ENCODE assay signal across 2 cellular contexts in genomic region chr1:45009296-45009865, GRCh38.
TF ChIP-seq lines count a peak whose summit lies in the region.

No MANE protein-coding gene starts in this region.

TF ChIP-seq in A549, 52 proteins besides CTCF, POLR2A, EP300 and RAD21 (continued from another document):
- TF ChIP-seq JUN (IDR thresholded peaks at IDR 0.05) (no peak), PHF8 (IDR thresholded peaks at IDR 0.05; ENCODE audit: borderline replicate concordance, low read depth) (no peak), E2F6 (IDR thresholded peaks at IDR 0.05; ENCODE audit: borderline replicate concordance, low read depth) (no peak), CBX8 (IDR thresholded peaks at IDR 0.05) (no peak), ELK1 (IDR thresholded peaks at IDR 0.05; ENCODE audit: low read depth, low read length) (no peak), RNF2 (IDR thresholded peaks at IDR 0.05; ENCODE audit: borderline replicate concordance, low read depth) (no peak)
- TF ChIP-seq, protein P1, sequence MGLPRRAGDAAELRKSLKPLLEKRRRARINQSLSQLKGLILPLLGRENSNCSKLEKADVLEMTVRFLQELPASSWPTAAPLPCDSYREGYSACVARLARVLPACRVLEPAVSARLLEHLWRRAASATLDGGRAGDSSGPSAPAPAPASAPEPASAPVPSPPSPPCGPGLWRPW (IDR thresholded peaks at IDR 0.05) = no peak

TF ChIP-seq in GM23338, 12 proteins besides CTCF, POLR2A, EP300 and RAD21:
- TF ChIP-seq, protein P2, sequence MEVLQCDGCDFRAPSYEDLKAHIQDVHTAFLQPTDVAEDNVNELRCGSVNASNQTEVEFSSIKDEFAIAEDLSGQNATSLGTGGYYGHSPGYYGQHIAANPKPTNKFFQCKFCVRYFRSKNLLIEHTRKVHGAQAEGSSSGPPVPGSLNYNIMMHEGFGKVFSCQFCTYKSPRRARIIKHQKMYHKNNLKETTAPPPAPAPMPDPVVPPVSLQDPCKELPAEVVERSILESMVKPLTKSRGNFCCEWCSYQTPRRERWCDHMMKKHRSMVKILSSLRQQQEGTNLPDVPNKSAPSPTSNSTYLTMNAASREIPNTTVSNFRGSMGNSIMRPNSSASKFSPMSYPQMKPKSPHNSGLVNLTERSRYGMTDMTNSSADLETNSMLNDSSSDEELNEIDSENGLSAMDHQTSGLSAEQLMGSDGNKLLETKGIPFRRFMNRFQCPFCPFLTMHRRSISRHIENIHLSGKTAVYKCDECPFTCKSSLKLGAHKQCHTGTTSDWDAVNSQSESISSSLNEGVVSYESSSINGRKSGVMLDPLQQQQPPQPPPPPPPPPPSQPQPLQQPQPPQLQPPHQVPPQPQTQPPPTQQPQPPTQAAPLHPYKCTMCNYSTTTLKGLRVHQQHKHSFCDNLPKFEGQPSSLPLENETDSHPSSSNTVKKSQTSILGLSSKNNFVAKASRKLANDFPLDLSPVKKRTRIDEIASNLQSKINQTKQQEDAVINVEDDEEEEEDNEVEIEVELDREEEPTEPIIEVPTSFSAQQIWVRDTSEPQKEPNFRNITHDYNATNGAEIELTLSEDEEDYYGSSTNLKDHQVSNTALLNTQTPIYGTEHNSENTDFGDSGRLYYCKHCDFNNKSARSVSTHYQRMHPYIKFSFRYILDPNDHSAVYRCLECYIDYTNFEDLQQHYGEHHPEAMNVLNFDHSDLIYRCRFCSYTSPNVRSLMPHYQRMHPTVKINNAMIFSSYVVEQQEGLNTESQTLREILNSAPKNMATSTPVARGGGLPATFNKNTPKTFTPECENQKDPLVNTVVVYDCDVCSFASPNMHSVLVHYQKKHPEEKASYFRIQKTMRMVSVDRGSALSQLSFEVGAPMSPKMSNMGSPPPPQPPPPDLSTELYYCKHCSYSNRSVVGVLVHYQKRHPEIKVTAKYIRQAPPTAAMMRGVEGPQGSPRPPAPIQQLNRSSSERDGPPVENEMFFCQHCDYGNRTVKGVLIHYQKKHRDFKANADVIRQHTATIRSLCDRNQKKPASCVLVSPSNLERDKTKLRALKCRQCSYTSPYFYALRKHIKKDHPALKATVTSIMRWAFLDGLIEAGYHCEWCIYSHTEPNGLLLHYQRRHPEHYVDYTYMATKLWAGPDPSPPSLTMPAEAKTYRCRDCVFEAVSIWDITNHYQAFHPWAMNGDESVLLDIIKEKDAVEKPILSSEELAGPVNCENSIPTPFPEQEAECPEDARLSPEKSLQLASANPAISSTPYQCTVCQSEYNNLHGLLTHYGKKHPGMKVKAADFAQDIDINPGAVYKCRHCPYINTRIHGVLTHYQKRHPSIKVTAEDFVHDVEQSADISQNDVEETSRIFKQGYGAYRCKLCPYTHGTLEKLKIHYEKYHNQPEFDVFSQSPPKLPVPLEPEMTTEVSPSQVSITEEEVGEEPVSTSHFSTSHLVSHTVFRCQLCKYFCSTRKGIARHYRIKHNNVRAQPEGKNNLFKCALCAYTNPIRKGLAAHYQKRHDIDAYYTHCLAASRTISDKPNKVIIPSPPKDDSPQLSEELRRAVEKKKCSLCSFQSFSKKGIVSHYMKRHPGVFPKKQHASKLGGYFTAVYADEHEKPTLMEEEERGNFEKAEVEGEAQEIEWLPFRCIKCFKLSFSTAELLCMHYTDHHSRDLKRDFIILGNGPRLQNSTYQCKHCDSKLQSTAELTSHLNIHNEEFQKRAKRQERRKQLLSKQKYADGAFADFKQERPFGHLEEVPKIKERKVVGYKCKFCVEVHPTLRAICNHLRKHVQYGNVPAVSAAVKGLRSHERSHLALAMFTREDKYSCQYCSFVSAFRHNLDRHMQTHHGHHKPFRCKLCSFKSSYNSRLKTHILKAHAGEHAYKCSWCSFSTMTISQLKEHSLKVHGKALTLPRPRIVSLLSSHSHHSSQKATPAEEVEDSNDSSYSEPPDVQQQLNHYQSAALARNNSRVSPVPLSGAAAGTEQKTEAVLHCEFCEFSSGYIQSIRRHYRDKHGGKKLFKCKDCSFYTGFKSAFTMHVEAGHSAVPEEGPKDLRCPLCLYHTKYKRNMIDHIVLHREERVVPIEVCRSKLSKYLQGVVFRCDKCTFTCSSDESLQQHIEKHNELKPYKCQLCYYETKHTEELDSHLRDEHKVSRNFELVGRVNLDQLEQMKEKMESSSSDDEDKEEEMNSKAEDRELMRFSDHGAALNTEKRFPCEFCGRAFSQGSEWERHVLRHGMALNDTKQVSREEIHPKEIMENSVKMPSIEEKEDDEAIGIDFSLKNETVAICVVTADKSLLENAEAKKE (CRISPR knock-in tag; IDR thresholded peaks at IDR 0.05) = no peak
- TF ChIP-seq CREB1 (CRISPR knock-in tag; IDR thresholded peaks at IDR 0.05; ENCODE audit: low read depth) (no peak), EZH2phosphoT487 (IDR thresholded peaks at IDR 0.05; ENCODE audit: unreplicated experiment) (no peak), STAT1 (IDR thresholded peaks at IDR 0.05; ENCODE audit: unreplicated experiment) (no peak), NANOG (IDR thresholded peaks at IDR 0.05; ENCODE audit: borderline replicate concordance) (no peak), JUNB (IDR thresholded peaks at IDR 0.05; ENCODE audit: unreplicated experiment) (no peak), ZNF114 (CRISPR knock-in tag; IDR thresholded peaks at IDR 0.05) (no peak), ZNF331 (CRISPR knock-in tag; IDR thresholded peaks at IDR 0.05; ENCODE audit: low read depth) (no peak), POLR2AphosphoS5 (IDR thresholded peaks at IDR 0.05; ENCODE audit: low read depth) (no peak), EZH2 (IDR thresholded peaks at IDR 0.05; ENCODE audit: low read depth, unreplicated experiment) (no peak)
- TF ChIP-seq, protein P3, sequence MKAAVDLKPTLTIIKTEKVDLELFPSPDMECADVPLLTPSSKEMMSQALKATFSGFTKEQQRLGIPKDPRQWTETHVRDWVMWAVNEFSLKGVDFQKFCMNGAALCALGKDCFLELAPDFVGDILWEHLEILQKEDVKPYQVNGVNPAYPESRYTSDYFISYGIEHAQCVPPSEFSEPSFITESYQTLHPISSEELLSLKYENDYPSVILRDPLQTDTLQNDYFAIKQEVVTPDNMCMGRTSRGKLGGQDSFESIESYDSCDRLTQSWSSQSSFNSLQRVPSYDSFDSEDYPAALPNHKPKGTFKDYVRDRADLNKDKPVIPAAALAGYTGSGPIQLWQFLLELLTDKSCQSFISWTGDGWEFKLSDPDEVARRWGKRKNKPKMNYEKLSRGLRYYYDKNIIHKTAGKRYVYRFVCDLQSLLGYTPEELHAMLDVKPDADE (IDR thresholded peaks at IDR 0.05) = no peak
- TF ChIP-seq, protein P4, sequence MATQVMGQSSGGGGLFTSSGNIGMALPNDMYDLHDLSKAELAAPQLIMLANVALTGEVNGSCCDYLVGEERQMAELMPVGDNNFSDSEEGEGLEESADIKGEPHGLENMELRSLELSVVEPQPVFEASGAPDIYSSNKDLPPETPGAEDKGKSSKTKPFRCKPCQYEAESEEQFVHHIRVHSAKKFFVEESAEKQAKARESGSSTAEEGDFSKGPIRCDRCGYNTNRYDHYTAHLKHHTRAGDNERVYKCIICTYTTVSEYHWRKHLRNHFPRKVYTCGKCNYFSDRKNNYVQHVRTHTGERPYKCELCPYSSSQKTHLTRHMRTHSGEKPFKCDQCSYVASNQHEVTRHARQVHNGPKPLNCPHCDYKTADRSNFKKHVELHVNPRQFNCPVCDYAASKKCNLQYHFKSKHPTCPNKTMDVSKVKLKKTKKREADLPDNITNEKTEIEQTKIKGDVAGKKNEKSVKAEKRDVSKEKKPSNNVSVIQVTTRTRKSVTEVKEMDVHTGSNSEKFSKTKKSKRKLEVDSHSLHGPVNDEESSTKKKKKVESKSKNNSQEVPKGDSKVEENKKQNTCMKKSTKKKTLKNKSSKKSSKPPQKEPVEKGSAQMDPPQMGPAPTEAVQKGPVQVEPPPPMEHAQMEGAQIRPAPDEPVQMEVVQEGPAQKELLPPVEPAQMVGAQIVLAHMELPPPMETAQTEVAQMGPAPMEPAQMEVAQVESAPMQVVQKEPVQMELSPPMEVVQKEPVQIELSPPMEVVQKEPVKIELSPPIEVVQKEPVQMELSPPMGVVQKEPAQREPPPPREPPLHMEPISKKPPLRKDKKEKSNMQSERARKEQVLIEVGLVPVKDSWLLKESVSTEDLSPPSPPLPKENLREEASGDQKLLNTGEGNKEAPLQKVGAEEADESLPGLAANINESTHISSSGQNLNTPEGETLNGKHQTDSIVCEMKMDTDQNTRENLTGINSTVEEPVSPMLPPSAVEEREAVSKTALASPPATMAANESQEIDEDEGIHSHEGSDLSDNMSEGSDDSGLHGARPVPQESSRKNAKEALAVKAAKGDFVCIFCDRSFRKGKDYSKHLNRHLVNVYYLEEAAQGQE (IDR thresholded peaks at IDR 0.05; ENCODE audit: unreplicated experiment) = no peak
TF ChIP-seq in GM23338: peak in this region for 0.
